ENCODE assay signal across 22 cellular contexts in genomic region chr1:93598396-93598795, GRCh38.
DNase-seq lines count a peak whose midpoint lies in the region; ATAC-seq, FAIRE-seq and TF ChIP-seq lines count a peak whose summit lies in the region.
"Had no signal": no experiment of that assay in that cellular context is flagged by ENCODE, and none has a peak within 500 bp of the region (broad histone marks: within the 10 kb centered on the region; RNA-seq: fewer than 3 reads in every experiment).

No MANE protein-coding gene starts in this region.

- no peaks in the 10 kb centered on the region for H3K27me3 Mint-ChIP-seq in astrocyte (ENCODE audit: low read depth, unreplicated experiment)

- peak; percentile 48 to 65 for DNase-seq in NCI-H446 (lab: John Stamatoyannopoulos, UW)
- DNase-seq in astrocyte (ENCODE audit: low read depth): no peak
- DNase-seq in keratinocyte (ENCODE audit: low read depth, low spot score): no peak
- no peak for DNase-seq in gastrocnemius medialis
- no peak for DNase-seq in smooth muscle cell (lab: John Stamatoyannopoulos, UW; ENCODE audit: unreplicated experiment)
- DNase-seq in GM20000 (ENCODE audit: low spot score): no peak
- DNase-seq in mucosa of gallbladder (ENCODE audit: low spot score): no peak
- DNase-seq: activated CD4-positive, alpha-beta T cell treated with anti-CD3 and anti-CD28 coated beads for 4 hours; activated naive CD4-positive, alpha-beta T cell treated with anti-CD3 and anti-CD28 coated beads, Interleukin-2, amount 50 U/mL, for 16 hours; CD4-positive, CD25-positive, alpha-beta regulatory T cell; dermis blood vessel endothelial cell; GM23248; KG1; natural killer cell; NCI-H1436 treated with DMSO at 0.1 percent for 48 hours; NCI-H526 treated with DMSO at 0.1 percent for 48 hours; stimulated activated CD8-positive, alpha-beta memory T cell treated with anti-CD3 and anti-CD28 coated beads, Interleukin-4, amount 100 ng/mL, for 48 hours; T-helper 2 cell; upper lobe of left lung had no signal

- intact Hi-C loops in gastrocnemius medialis (cut with DNase I; ENCODE audit: low total_unique reads): no loop called here

- H3K27me3 ChIP-seq in astrocyte (ENCODE audit: insufficient read depth, low read length) (no peaks in the 10 kb centered on the region), keratinocyte (ENCODE audit: control insufficient read depth, extremely low read depth, insufficient read depth, low read length) (no peaks in the 10 kb centered on the region), gastrocnemius medialis (no peaks in the 10 kb centered on the region), smooth muscle cell (ENCODE audit: low read depth) (no peaks in the 10 kb centered on the region)
- H3K27me3 ChIP-seq: pancreas, upper lobe of left lung had no signal

- peaks cover 36% of the 10 kb centered on the region for H3K4me1 Mint-ChIP-seq in astrocyte (ENCODE audit: low read depth, unreplicated experiment)
- H3K4me1 Mint-ChIP-seq: CD4-positive, CD25-positive, alpha-beta regulatory T cell; natural killer cell had no signal

- no peaks in the 10 kb centered on the region for H3K36me3 ChIP-seq in astrocyte (ENCODE audit: insufficient read depth, low read length)
- peaks cover 14 to 45% of the 10 kb centered on the region in 2 experiments for H3K36me3 ChIP-seq in keratinocyte (ENCODE audit: control insufficient read depth in 2 of 2, extremely low read depth in 1 of 2, insufficient read depth in 2 of 2, low read length in 2 of 2)
- no peaks in the 10 kb centered on the region for H3K36me3 ChIP-seq in gastrocnemius medialis
- H3K36me3 ChIP-seq in smooth muscle cell (ENCODE audit: low read depth): no peaks in the 10 kb centered on the region
- H3K36me3 ChIP-seq: pancreas, upper lobe of left lung had no signal

- no peak for ATAC-seq in gastrocnemius medialis
- no peak for ATAC-seq in GM19324 (IDR thresholded peaks at IDR 0.05; ENCODE audit: low FRiP score, unreplicated experiment)
- ATAC-seq: natural killer cell, pancreas had no signal

- peaks cover 12% of the 10 kb centered on the region for H3F3A ChIP-seq in smooth muscle cell (ENCODE audit: low read depth)

- H3K4me3 ChIP-seq in astrocyte (ENCODE audit: insufficient read depth, low read depth, low read length): no peak overlapping the region
- H3K4me3 ChIP-seq in keratinocyte (ENCODE audit: control insufficient read depth in 2 of 3, extremely low read depth in 1 of 3, insufficient read depth in 2 of 3, low read depth in 1 of 3, low read length in 3 of 3): no peak overlapping the region
- H3K4me3 ChIP-seq in gastrocnemius medialis: no peak overlapping the region
- no peak overlapping the region for H3K4me3 ChIP-seq in smooth muscle cell
- H3K4me3 ChIP-seq: GM23248, pancreas, upper lobe of left lung had no signal

- no peak overlapping the region for H3K4me2 ChIP-seq in astrocyte (ENCODE audit: low read length)
- H3K4me2 ChIP-seq in keratinocyte (ENCODE audit: control insufficient read depth, extremely low read depth, insufficient read depth, low read depth, low read length): peak overlapping the region; percentile 15
- H3K4me2 ChIP-seq in smooth muscle cell: no peak overlapping the region

- H3K9me3 Mint-ChIP-seq in astrocyte (ENCODE audit: unreplicated experiment): no peaks in the 10 kb centered on the region
- H3K9me3 Mint-ChIP-seq: CD4-positive, CD25-positive, alpha-beta regulatory T cell; mesothelial cell of epicardium; natural killer cell had no signal

- peaks cover 27% of the 10 kb centered on the region for H3K4me1 ChIP-seq in astrocyte (ENCODE audit: insufficient read depth, low read length)
- H3K4me1 ChIP-seq in keratinocyte (ENCODE audit: control insufficient read depth, extremely low read depth, insufficient read depth, low read length): peaks cover 78% of the 10 kb centered on the region
- peaks cover 76 to 91% of the 10 kb centered on the region in 2 donors for H3K4me1 ChIP-seq in gastrocnemius medialis
- H3K4me1 ChIP-seq in smooth muscle cell (ENCODE audit: low read depth): peaks cover 9% of the 10 kb centered on the region

- in situ Hi-C loops in gastrocnemius medialis (cut with MboI; ENCODE audit: low sequenced_read_pairs in 4 of 4): no loop called here

- FAIRE-seq in astrocyte (lab: Jason Lieb, UNC) (no peak), keratinocyte (lab: Jason Lieb, UNC) (peak; percentile 55)
- FAIRE-seq: pancreas had no signal

- H2AFZ ChIP-seq in astrocyte (ENCODE audit: low read depth, low read length): no peak overlapping the region
- no peak overlapping the region for H2AFZ ChIP-seq in keratinocyte (ENCODE audit: control insufficient read depth, low read length)
- H2AFZ ChIP-seq in smooth muscle cell (ENCODE audit: low read depth): no peak overlapping the region
- H2AFZ ChIP-seq: GM23248 had no signal

- no peak overlapping the region for H3K27ac Mint-ChIP-seq in astrocyte (ENCODE audit: unreplicated experiment)
- H3K27ac Mint-ChIP-seq: CD4-positive, CD25-positive, alpha-beta regulatory T cell; natural killer cell had no signal

- peaks cover 100% of the 10 kb centered on the region for H3K79me2 ChIP-seq in astrocyte (ENCODE audit: insufficient read depth, low read length)
- H3K79me2 ChIP-seq in keratinocyte (ENCODE audit: control insufficient read depth, insufficient read depth, low read length): peaks cover 100% of the 10 kb centered on the region
- H3K79me2 ChIP-seq in smooth muscle cell (ENCODE audit: low read depth): peaks cover 91% of the 10 kb centered on the region

- H3K4me3 Mint-ChIP-seq in astrocyte (ENCODE audit: unreplicated experiment): peak overlapping the region; percentile 24
- H3K4me3 Mint-ChIP-seq: CD4-positive, CD25-positive, alpha-beta regulatory T cell; mesothelial cell of epicardium; natural killer cell had no signal

- H3K9me1 ChIP-seq in keratinocyte (ENCODE audit: control insufficient read depth, extremely low read depth, insufficient read depth, low read length): peaks cover 33% of the 10 kb centered on the region

- dilution Hi-C loops in keratinocyte (cut with MboI; ENCODE audit: extremely low pct_ligation_motif_present, low sequenced_read_pairs): no loop called here

- H3K27ac ChIP-seq in astrocyte (ENCODE audit: low read depth, low read length): no peak overlapping the region
- H3K27ac ChIP-seq in keratinocyte (ENCODE audit: control insufficient read depth, insufficient read depth, low read length): peak overlapping the region; percentile 38
- H3K27ac ChIP-seq in gastrocnemius medialis: peak overlapping the region; percentile 84 to 90 (median 87)
- no peak overlapping the region for H3K27ac ChIP-seq in smooth muscle cell (ENCODE audit: low read depth)
- H3K27ac ChIP-seq: pancreas, upper lobe of left lung had no signal

- H4K20me1 ChIP-seq in astrocyte (ENCODE audit: insufficient read depth, low read length) (peaks cover 98% of the 10 kb centered on the region), keratinocyte (ENCODE audit: control insufficient read depth, extremely low read depth, insufficient read depth, low read length) (peaks cover 94% of the 10 kb centered on the region), smooth muscle cell (ENCODE audit: low read depth) (peaks cover 100% of the 10 kb centered on the region)

- H3K9ac ChIP-seq in astrocyte (ENCODE audit: low read length) (no peak overlapping the region), keratinocyte (ENCODE audit: control insufficient read depth, extremely low read depth, insufficient read depth, low read length) (no peak overlapping the region), smooth muscle cell (ENCODE audit: low read depth) (no peak overlapping the region)
- H3K9ac ChIP-seq: GM23248 had no signal

- H3K36me3 Mint-ChIP-seq in astrocyte (ENCODE audit: low read depth, unreplicated experiment): peaks cover 6% of the 10 kb centered on the region
- H3K36me3 Mint-ChIP-seq: CD4-positive, CD25-positive, alpha-beta regulatory T cell; mesothelial cell of epicardium; natural killer cell had no signal

- TF ChIP-seq POLR2A in gastrocnemius medialis (IDR thresholded peaks at IDR 0.05): no peak

- H3K9me3 ChIP-seq in astrocyte (ENCODE audit: insufficient read depth, low read depth, low read length) (no peaks in the 10 kb centered on the region), keratinocyte (ENCODE audit: control insufficient read depth, low read depth, low read length) (no peaks in the 10 kb centered on the region), gastrocnemius medialis (no peaks in the 10 kb centered on the region), smooth muscle cell (replicated peaks; ENCODE audit: low read depth) (no peaks in the 10 kb centered on the region)
- H3K9me3 ChIP-seq: pancreas, upper lobe of left lung had no signal

- TF ChIP-seq CTCF in astrocyte (IDR thresholded peaks at IDR 0.05; ENCODE audit: insufficient read depth, low read depth, low read length) (no peak), keratinocyte (optimal IDR thresholded peaks at IDR 0.05 in 1 of 3, IDR thresholded peaks at IDR 0.05 in 1 of 3, conservative IDR thresholded peaks at IDR 0.05 in 1 of 3; ENCODE audit: extremely low read depth in 1 of 3, insufficient read depth in 2 of 3, low read length in 3 of 3) (no peak), gastrocnemius medialis (IDR thresholded peaks at IDR 0.05 in 4 of 5, conservative IDR thresholded peaks at IDR 0.05 in 1 of 5) (no peak), smooth muscle cell (IDR thresholded peaks at IDR 0.05; ENCODE audit: borderline replicate concordance, insufficient read depth, poor library complexity, severe bottlenecking) (no peak), GM20000 (IDR thresholded peaks at IDR 0.05; ENCODE audit: extremely low read depth, missing control alignments) (no peak)

- whole genome bisulfite sequencing in smooth muscle cell (ENCODE audit: low lambda C conversion rate): 95% methylated on average over 2 of the region's 2 CpGs

Comparison
In these comparisons a context has a peak if more than half of its experiments do, and no peak if none do; other contexts are left out.
1. DNase-seq: peak in NCI-H446 (2 of 2); none in astrocyte (single experiment), keratinocyte (single experiment), gastrocnemius medialis (0 of 2), smooth muscle cell (single experiment), GM20000 (single experiment) and mucosa of gallbladder (single experiment).
2. H3K27ac ChIP-seq: peak in keratinocyte (single experiment) and gastrocnemius medialis (4 of 4); none in astrocyte (single experiment) and smooth muscle cell (single experiment).